8 cellular contexts compared by ENCODE assay signal in the genomic region with DNA sequence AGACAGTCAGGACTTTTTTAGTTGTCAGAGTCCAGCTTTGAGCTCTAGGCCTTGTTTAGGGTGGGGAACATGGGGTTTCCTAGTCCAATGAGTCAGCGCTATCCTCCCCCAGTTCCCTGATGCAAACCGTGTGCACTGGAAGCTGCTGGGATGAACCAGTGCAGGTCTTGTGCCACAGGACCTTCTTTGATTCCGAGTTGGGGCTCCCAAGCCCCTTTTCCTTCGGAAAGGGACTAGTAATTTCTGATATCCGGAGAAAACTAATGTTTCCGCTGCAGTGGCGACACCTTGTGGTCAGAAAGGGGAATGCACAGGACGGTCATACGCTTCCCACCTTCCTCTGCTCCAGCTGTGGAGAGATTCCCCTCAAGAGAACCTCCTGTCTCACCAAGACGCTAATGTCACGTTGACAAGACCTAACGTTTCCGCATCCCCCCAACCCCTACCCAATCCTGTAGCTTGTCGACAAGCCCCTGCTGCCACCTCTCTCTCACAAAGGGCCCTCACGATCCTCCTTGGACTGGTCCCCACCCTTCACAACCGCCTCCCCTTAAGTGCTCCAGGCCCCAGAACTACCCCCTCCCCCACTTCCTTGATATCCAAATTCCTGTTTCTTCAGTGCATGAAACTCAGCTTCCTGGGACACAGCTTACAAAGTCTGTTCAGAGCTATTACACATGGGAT. TPM values are rescaled to one million over a fixed set of nuclear protein-coding genes. Genes with fewer than 3 reads are reported as not detected.
DNase-seq lines count a peak whose midpoint lies in the region; ATAC-seq and TF ChIP-seq lines count a peak whose summit lies in the region.

No MANE protein-coding gene starts in this region.

- no peaks in the 10 kb centered on the region for H3K36me3 Mint-ChIP-seq in brain

- peak; percentile 69 for DNase-seq in AG20443 (ENCODE audit: low spot score)
- peak; percentile 77 to 83 for DNase-seq in NCI-H187 (lab: John Stamatoyannopoulos, UW)
- DNase-seq in UCSD-AML1 (lab: John Stamatoyannopoulos, UW; ENCODE audit: unreplicated experiment): peak; percentile 74
- peak; percentile 80 for DNase-seq in islet precursor cell
- DNase-seq in stimulated activated CD4-positive, alpha-beta T cell treated with anti-CD3 and anti-CD28 coated beads, Interleukin-15, amount 100 ng/mL, for 48 hours (ENCODE audit: low read depth in 2 of 2): peak; percentile 43 to 63

- H3K27me3 Mint-ChIP-seq in brain: peaks cover 5% of the 10 kb centered on the region

- H3K9me3 Mint-ChIP-seq in brain: no peaks in the 10 kb centered on the region

- peak; percentile 95 to 97 for TF ChIP-seq CTCF in brain (conservative IDR thresholded peaks at IDR 0.05)

- H3K4me3 Mint-ChIP-seq in brain: peak overlapping the region in 4 of 5 experiments; percentile 24 to 58 (median 54)

- H3K4me1 Mint-ChIP-seq in brain: peaks cover 10% of the 10 kb centered on the region

- H3K27ac Mint-ChIP-seq in brain: peak overlapping the region in 4 of 5 experiments; percentile 7 to 89 (median 48)

- ATAC-seq in GM19372 (IDR thresholded peaks at IDR 0.05; ENCODE audit: low read depth, unreplicated experiment) (peak; percentile 46), HG03025 (IDR thresholded peaks at IDR 0.05; ENCODE audit: low FRiP score, unreplicated experiment) (no peak)

RNA-seq across cellular contexts. Expression of a gene that starts 31.0 kb away (rescaled TPM):
- not detected for polyA plus RNA-seq in brain (ENCODE audit: insufficient read depth, low read depth, low replicate concordance)

RNA-seq across cellular contexts. Expression of a gene that starts 34.7 kb away (rescaled TPM):
- polyA plus RNA-seq in brain (ENCODE audit: insufficient read depth, low read depth, low replicate concordance): 0.10 TPM
